In the genomic region with DNA sequence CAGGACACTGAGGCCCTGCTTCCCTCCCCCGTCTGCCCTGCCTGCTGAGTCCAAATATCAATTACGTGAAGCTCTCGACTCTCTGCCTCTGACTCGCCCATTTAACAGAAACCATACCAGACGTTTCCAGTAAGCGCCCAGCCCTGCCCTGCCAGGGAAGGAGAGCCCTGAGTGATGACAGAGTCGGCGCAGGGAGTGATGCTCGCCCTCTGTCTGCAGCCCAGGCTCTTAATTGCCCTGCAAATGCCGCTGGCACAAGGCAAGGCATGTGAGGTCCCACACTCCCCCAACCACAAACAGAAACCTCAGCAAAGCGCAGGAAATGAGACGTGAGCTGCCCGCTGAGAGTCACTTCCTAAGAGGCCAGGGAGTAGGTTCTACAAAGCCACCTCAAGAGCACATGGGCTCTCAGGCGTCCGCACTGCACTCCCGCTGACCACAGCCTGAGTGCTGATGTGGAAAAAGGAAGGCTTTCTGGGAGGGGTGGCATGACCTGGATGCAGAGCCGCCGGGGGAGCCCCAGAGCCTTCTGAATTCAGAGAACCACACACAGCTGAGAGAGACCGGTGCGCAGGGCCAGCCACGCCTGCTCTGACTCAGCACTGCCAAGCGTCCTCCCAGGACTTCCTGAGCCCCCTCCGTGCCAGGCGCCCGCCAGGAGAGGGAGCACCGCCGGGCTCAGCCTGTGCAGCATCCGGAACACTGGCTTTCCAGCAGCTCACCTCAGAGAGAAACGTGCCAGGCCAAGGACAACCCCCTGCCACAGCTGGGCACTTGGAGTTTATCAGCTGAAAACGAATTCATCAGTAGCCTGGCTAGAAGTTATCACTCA, we compare ENCODE assay signal across 8 cellular contexts. TPM values are rescaled to one million over a fixed set of nuclear protein-coding genes. Genes with fewer than 3 reads are reported as not detected.
DNase-seq lines count a peak whose midpoint lies in the region; ATAC-seq and TF ChIP-seq lines count a peak whose summit lies in the region.

No MANE protein-coding gene starts in this region.

- no peaks in the 10 kb centered on the region for H3K36me3 ChIP-seq in GM06990 (ENCODE audit: control insufficient read depth, insufficient read depth, low read length)
- H3K36me3 ChIP-seq in HCT116 (ENCODE audit: control insufficient read depth in 1 of 2, insufficient read depth in 2 of 2, low read length in 2 of 2), result no peaks in the 10 kb centered on the region

- RAD21 ChIA-PET in HCT116 (lab: Charles Lee; ENCODE audit: low non-redundant PET in 1 of 2, low total read pairs in 2 of 2, uncharacterized antibody in 2 of 2, unreplicated experiment in 2 of 2), result interaction anchor here in 1 of 2 experiments (0.8 kb wide), 1 partner anchor 121 kb away, joined by 3 read pairs; no protein-coding TSS in a partner anchor

- POLR2A ChIA-PET in HCT116 (lab: Charles Lee), result interaction anchor here (1.5 kb wide), 1 partner anchor 171 kb away, joined by 3 read pairs; the partner anchor contains the start of genes HAUS3 and POLN

- peaks cover 66% of the 10 kb centered on the region for H3K79me2 ChIP-seq in HCT116 (ENCODE audit: insufficient read depth, low read length)

- ATAC-seq in HCT116 (peak; percentile 84), sciatic nerve (peak; percentile 80)

- H3K4me1 ChIP-seq in HCT116 (ENCODE audit: control insufficient read depth in 1 of 2, insufficient read depth in 2 of 2, low read length in 2 of 2), result peaks cover 32 to 81% of the 10 kb centered on the region in 2 experiments

- H3K9me2 ChIP-seq in HCT116 (ENCODE audit: insufficient read depth), result no peaks in the 10 kb centered on the region

- H3K27me3 ChIP-seq in GM06990 (replicated peaks; ENCODE audit: control insufficient read depth, insufficient read depth, low read length), result peaks cover 2% of the 10 kb centered on the region
- H3K27me3 ChIP-seq in HCT116 (ENCODE audit: insufficient read depth, low read length), result no peaks in the 10 kb centered on the region

- no peaks in the 10 kb centered on the region for H4K20me1 ChIP-seq in HCT116 (ENCODE audit: insufficient read depth)

- peak overlapping the region; percentile 70 for H3K9ac ChIP-seq in HCT116 (ENCODE audit: low read length)

- H3K4me2 ChIP-seq in HCT116 (ENCODE audit: low read length), result peak overlapping the region; percentile 86

- H3K9me3 ChIP-seq in HCT116 (ENCODE audit: control insufficient read depth in 1 of 2, insufficient read depth in 1 of 2, low read depth in 1 of 2, low read length in 2 of 2), result no peaks in the 10 kb centered on the region

- no peak for TF ChIP-seq POLR2A in HCT116 (IDR thresholded peaks at IDR 0.05; ENCODE audit: borderline replicate concordance, extremely low read depth, insufficient read depth, insufficient read length)

- no peak for TF ChIP-seq RAD21 in HCT116 (IDR thresholded peaks at IDR 0.05; ENCODE audit: low read depth)

- CTCF ChIA-PET in HCT116 (lab: Charles Lee), result interaction anchor here (1.2 to 2.0 kb wide), 4 partner anchors 11 to 193 kb away, joined by 3 to 8 read pairs (median 5); no protein-coding TSS in a partner anchor

- H3K27ac ChIP-seq in HCT116 (ENCODE audit: low read depth, low read length), result peak overlapping the region; percentile 91

- H2AFZ ChIP-seq in HCT116 (ENCODE audit: low read depth, low read length, poor library complexity, severe bottlenecking), result no peak overlapping the region

- TF ChIP-seq CTCF in GM06990 (IDR thresholded peaks at IDR 0.05; ENCODE audit: insufficient read depth, low read length, poor library complexity, severe bottlenecking) (peak; percentile 44), HCT116 (IDR thresholded peaks at IDR 0.05 in 2 of 3, conservative IDR thresholded peaks at IDR 0.05 in 1 of 3; ENCODE audit: borderline replicate concordance in 1 of 3, insufficient read depth in 1 of 3, low read depth in 2 of 3, low read length in 2 of 3) (peak in 2 of 3 experiments; percentile 49 to 71; a peak in 3 of 6 replicates)

- BruUV-seq in HCT116 (replicated peaks; lab: Mats Ljungman, UMichigan), result no TSS peak

- intact Hi-C loops in HCT116 (cut with micrococcal nuclease), result loop anchor here (5.0 kb wide), 2 partner anchors 151 to 171 kb away; partner anchors contain the start of genes HAUS3, MXD4 and POLN
- intact Hi-C loops in sciatic nerve (cut with DNase I), result no loop called here

- H3K4me3 ChIP-seq in GM06990 (replicated peaks; ENCODE audit: low read depth, low read length) (peak overlapping the region; percentile 44), HCT116 (replicated peaks in 1 of 2; ENCODE audit: low read depth in 1 of 2, low read length in 2 of 2) (peak overlapping the region; percentile 47 to 58)

- peak; percentile 84 for DNase-seq in GM06990 (ENCODE audit: extremely low read depth, insufficient read length)
- DNase-seq in HCT116 (ENCODE audit: low read depth, low spot score), result peak; percentile 88
- DNase-seq in MV-4-11 (lab: John Stamatoyannopoulos, UW), result peak; percentile 100
- peak; percentile 87 for DNase-seq in T-helper 9 cell
- DNase-seq in astrocyte of the hippocampus (ENCODE audit: low read depth, low spot score), result peak; percentile 97
- DNase-seq in hypothalamus (lab: John Stamatoyannopoulos, UW), result peak in 43 of 51 donors; percentile 19 to 84 (median 67)
- peak; percentile 74 for DNase-seq in sciatic nerve (ENCODE audit: low spot score)
- no peak for DNase-seq in NCI-H1436 treated with DMSO at 0.1 percent for 48 hours (lab: John Stamatoyannopoulos, UW)

TF ChIP-seq in HCT116, 20 proteins besides CTCF, POLR2A, EP300 and RAD21:
- TF ChIP-seq EZH2 (IDR thresholded peaks at IDR 0.05) (no peak), TCF7L2 (IDR thresholded peaks at IDR 0.05; ENCODE audit: borderline replicate concordance, extremely low read depth, insufficient read depth, insufficient read length) (peak; percentile 75), POLR2AphosphoS5 (IDR thresholded peaks at IDR 0.05; ENCODE audit: low read depth, low read length) (peak; percentile 61; the same call in 1 of the 2 replicates), YY1 (IDR thresholded peaks at IDR 0.05; ENCODE audit: extremely low read depth, insufficient replicate concordance, low read depth, low read length) (peak; percentile 57)
- TF ChIP-seq, protein P1, sequence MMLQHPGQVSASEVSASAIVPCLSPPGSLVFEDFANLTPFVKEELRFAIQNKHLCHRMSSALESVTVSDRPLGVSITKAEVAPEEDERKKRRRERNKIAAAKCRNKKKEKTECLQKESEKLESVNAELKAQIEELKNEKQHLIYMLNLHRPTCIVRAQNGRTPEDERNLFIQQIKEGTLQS (IDR thresholded peaks at IDR 0.05), result no peak

RNA-seq across cellular contexts. Expression of gene ZFYVE28, which starts 5.3 kb away (rescaled TPM):
- total RNA-seq in HCT116 (2021; ENCODE audit: unreplicated experiment), result 19.2 TPM
- 13.6 and 15.5 TPM in 2 replicates for polyA plus RNA-seq in HCT116 (2012)
- 23.2 TPM for total RNA-seq in sciatic nerve

RNA-seq across cellular contexts. Expression of gene CFAP99, which starts 5.7 kb away (rescaled TPM):
- total RNA-seq in HCT116 (2021; ENCODE audit: unreplicated experiment), result 0.42 TPM
- polyA plus RNA-seq in HCT116 (2012), result 0.16 and 0.35 TPM in 2 replicates
- not detected for total RNA-seq in sciatic nerve

RNA-seq across cellular contexts. Expression of gene RNF4, which starts 55.8 kb away (rescaled TPM):
- total RNA-seq in HCT116 (2021; ENCODE audit: unreplicated experiment), result 62.3 TPM
- 41.4 and 44.5 TPM in 2 replicates for polyA plus RNA-seq in HCT116 (2012)
- total RNA-seq in sciatic nerve, result 44.5 TPM
